Comparison of ENCODE assay signal across 1 cellular context in the genomic region with DNA sequence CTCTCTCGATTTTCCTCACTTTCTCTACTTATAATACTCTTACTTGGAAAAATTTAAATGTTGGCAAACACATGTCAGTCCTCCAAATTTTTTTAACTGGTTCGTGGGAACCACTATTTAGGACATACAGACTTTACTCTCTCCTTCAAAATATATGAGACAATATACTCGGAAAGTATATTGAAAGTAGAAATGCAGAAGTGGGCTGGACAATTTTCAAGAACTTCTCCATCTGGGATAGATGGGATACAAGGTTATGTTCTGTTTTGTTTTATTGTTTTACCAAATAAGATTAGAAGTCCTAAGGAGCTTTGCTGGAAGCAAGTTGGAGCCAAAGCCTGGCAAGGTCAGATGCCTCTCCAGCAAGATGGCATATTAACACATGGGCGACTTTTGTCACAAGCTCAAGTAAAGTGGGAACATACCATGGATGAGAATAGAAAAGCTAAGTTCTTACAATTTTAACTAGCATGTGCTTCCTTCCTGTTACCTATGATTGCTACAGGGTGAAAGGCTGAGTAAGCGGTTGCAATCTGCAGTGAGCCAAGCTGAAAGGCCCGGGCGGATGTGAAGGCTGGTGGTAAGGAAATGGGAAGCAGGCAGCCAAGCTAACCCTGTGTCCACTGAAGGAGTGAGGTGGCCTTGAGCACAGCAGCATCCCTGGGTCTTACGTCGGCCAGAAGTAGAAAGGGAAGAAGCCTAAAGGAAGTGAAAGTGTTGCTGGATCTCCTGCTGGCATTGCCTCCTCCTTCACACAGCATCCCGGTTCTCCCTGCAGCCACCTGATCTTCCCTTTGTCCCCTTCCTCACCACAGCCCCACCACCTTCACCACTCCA.
A peak's percentile ranks its signal among the peaks of the same experiment; 100 is the strongest.
TF ChIP-seq lines count a peak whose summit lies in the region.

No MANE protein-coding gene starts in this region.

TF ChIP-seq in K562, 482 proteins besides CTCF, POLR2A, EP300 and RAD21 (continued from another document):
- TF ChIP-seq, protein P1, sequence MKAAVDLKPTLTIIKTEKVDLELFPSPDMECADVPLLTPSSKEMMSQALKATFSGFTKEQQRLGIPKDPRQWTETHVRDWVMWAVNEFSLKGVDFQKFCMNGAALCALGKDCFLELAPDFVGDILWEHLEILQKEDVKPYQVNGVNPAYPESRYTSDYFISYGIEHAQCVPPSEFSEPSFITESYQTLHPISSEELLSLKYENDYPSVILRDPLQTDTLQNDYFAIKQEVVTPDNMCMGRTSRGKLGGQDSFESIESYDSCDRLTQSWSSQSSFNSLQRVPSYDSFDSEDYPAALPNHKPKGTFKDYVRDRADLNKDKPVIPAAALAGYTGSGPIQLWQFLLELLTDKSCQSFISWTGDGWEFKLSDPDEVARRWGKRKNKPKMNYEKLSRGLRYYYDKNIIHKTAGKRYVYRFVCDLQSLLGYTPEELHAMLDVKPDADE (conservative IDR thresholded peaks at IDR 0.05; ENCODE audit: control insufficient read depth, low read depth, low read length): no peak
- TF ChIP-seq MAZ (CRISPR knock-in tag; conservative IDR thresholded peaks at IDR 0.05 in 1 of 2, IDR thresholded peaks at IDR 0.05 in 1 of 2) (peak in 1 of 2 experiments; percentile 67; a peak in 2 of 4 replicates), FOXA3 (CRISPR knock-in tag; conservative IDR thresholded peaks at IDR 0.05 in 1 of 2, IDR thresholded peaks at IDR 0.05 in 1 of 2) (no peak; a peak in 1 of 4 replicates), PHB (CRISPR knock-in tag; IDR thresholded peaks at IDR 0.05) (0 out of 2 replicates have a peak, but pooled peaks have one; percentile 37)
